Comparison of ENCODE assay signal across 1 cellular context in the genomic region with DNA sequence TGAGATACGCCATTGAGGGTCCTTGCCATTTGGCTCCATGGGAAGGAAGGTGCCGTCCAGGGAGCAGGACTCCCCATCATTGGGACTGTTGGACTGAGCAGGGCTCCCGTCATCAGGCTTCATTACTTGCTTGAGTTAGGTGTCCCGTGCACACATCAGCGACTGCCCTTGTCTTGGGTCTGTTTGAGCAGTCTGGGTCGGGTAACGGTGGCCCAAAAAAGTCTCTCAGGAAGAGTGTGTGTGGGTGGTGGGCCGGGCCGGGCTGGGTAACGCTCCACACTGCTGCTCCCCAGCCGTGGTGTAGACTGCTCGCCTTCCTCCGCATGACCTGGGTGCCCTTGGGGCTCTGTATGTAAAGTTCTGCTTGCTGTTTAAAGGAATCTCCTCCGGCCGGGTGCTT.
TF ChIP-seq lines count a peak whose summit lies in the region.

No MANE protein-coding gene starts in this region.

TF ChIP-seq in IMR-90, 13 proteins besides CTCF, POLR2A, EP300 and RAD21 (continued from another document):
- TF ChIP-seq USF2 (IDR thresholded peaks at IDR 0.05; ENCODE audit: low read depth, low read length) (no peak), CEBPB (IDR thresholded peaks at IDR 0.05; ENCODE audit: low read depth, low read length) (no peak), RFX5 (IDR thresholded peaks at IDR 0.05; ENCODE audit: low read depth, low read length) (no peak), BHLHE40 (IDR thresholded peaks at IDR 0.05; ENCODE audit: low read depth, low read length) (no peak), MAFK (IDR thresholded peaks at IDR 0.05; ENCODE audit: low read depth, low read length) (no peak), MXI1 (IDR thresholded peaks at IDR 0.05; ENCODE audit: borderline replicate concordance, low read depth, low read length) (no peak), ELK1 (IDR thresholded peaks at IDR 0.05; ENCODE audit: borderline replicate concordance, low read depth, low read length) (no peak), CHD1 (IDR thresholded peaks at IDR 0.05; ENCODE audit: low read depth, low read length) (no peak), RCOR1 (IDR thresholded peaks at IDR 0.05; ENCODE audit: insufficient replicate concordance, low read length) (no peak), NFE2L2 (IDR thresholded peaks at IDR 0.05; ENCODE audit: low read depth, low read length) (no peak)
